Comparison of ENCODE assay signal across 1 cellular context in genomic region chr1:200856716-200857352, GRCh38.
TF ChIP-seq lines count a peak whose summit lies in the region.

No MANE protein-coding gene starts in this region.

TF ChIP-seq in HEK293, 187 proteins besides CTCF, POLR2A, EP300 and RAD21 (continued from another document):
- TF ChIP-seq ZSCAN5A (tag by site-specific recombination; IDR thresholded peaks at IDR 0.05): no peak
- TF ChIP-seq WT1 (tag by site-specific recombination; IDR thresholded peaks at IDR 0.05): no peak
- TF ChIP-seq ZNF280C (tag by site-specific recombination; IDR thresholded peaks at IDR 0.05): no peak
- peak; percentile 49; the same call in 1 of the 2 replicates for TF ChIP-seq OVOL3 (tag by site-specific recombination; IDR thresholded peaks at IDR 0.05)
- TF ChIP-seq ZNF561 (tag by site-specific recombination; IDR thresholded peaks at IDR 0.05; ENCODE audit: borderline replicate concordance): 0 out of 2 replicates have a peak, but pooled peaks have one; percentile 45
